11 cellular contexts compared by ENCODE assay signal in genomic region chr11:119319136-119319701, GRCh38. TPM values are rescaled to one million over a fixed set of nuclear protein-coding genes. Genes with fewer than 3 reads are reported as not detected.
A peak's percentile ranks its signal among the peaks of the same experiment; 100 is the strongest.
DNase-seq lines count a peak whose midpoint lies in the region; ATAC-seq, FAIRE-seq and TF ChIP-seq lines count a peak whose summit lies in the region.
"Had no signal": no experiment of that assay in that cellular context is flagged by ENCODE, and none has a peak within 500 bp of the region (broad histone marks: within the 10 kb centered on the region; RNA-seq: fewer than 3 reads in every experiment).

No MANE protein-coding gene starts in this region.

- no peaks in the 10 kb centered on the region for H3K9me3 Mint-ChIP-seq in activated CD4-positive, alpha-beta T cell treated with anti-CD3 and anti-CD28 coated beads, Interleukin-2, amount 10 ng/mL, durations not matched to agents 24 days and 14 days
- H3K9me3 Mint-ChIP-seq in activated T-helper 1 cell treated with anti-CD3 and anti-CD28 coated beads, Interleukin-12 subunit alpha, Interleukin-12 subunit beta, Interleukin-2, Interleukin-4 antibody, amounts not matched to agents 30 ng/mL and 10 ng/mL and 1 ng/mL, durations not matched to agents 14 hours and 24 hours and 36 hours, result no peaks in the 10 kb centered on the region

- 12% methylated on average over 5 of the region's 8 CpGs for WGBS in HepG2 (ENCODE audit: low lambda C conversion rate)

- H3K4me3 ChIP-seq in HepG2 (replicated peaks in 1 of 3; ENCODE audit: insufficient read depth in 1 of 3, low read depth in 2 of 3, low read length in 3 of 3) (peak overlapping the region; percentile 53 to 77 (median 76)), subcutaneous abdominal adipose tissue (ENCODE audit: low read depth in 1 of 5, low read length in 5 of 5) (peak overlapping the region in 3 of 5 donors; percentile 22 to 27 (median 23))

- peak; percentile 59 for DNase-seq in activated CD4-positive, alpha-beta T cell treated with anti-CD3 and anti-CD28 coated beads, Interleukin-2, amount 10 ng/mL, durations not matched to agents 24 days and 14 days
- DNase-seq in activated CD4-positive, alpha-beta T cell treated with anti-CD3 and anti-CD28 coated beads for 4 hours, result no peak
- no peak for DNase-seq in activated T-helper 1 cell treated with anti-CD3 and anti-CD28 coated beads, Interleukin-12 subunit alpha, Interleukin-12 subunit beta, Interleukin-2, Interleukin-4 antibody, amounts not matched to agents 30 ng/mL and 10 ng/mL and 1 ng/mL, durations not matched to agents 14 hours and 24 hours and 36 hours (ENCODE audit: low spot score)
- no peak for DNase-seq in HepG2 (ENCODE audit: low spot score)
- DNase-seq in pons (ENCODE audit: low spot score), result no peak
- DNase-seq in occipital lobe (lab: John Stamatoyannopoulos, UW), result no peak
- DNase-seq: NCI-H1436 treated with DMSO at 0.1 percent for 48 hours had no signal

- H3K4me3 Mint-ChIP-seq in activated CD4-positive, alpha-beta T cell treated with anti-CD3 and anti-CD28 coated beads, Interleukin-2, amount 10 ng/mL, durations not matched to agents 24 days and 14 days, result peak overlapping the region; percentile 70
- H3K4me3 Mint-ChIP-seq in activated T-helper 1 cell treated with anti-CD3 and anti-CD28 coated beads, Interleukin-12 subunit alpha, Interleukin-12 subunit beta, Interleukin-2, Interleukin-4 antibody, amounts not matched to agents 30 ng/mL and 10 ng/mL and 1 ng/mL, durations not matched to agents 14 hours and 24 hours and 36 hours, result peak overlapping the region; percentile 84

- H3K27ac Mint-ChIP-seq in activated CD4-positive, alpha-beta T cell treated with anti-CD3 and anti-CD28 coated beads, Interleukin-2, amount 10 ng/mL, durations not matched to agents 24 days and 14 days, result peak overlapping the region; percentile 87
- H3K27ac Mint-ChIP-seq in activated T-helper 1 cell treated with anti-CD3 and anti-CD28 coated beads, Interleukin-12 subunit alpha, Interleukin-12 subunit beta, Interleukin-2, Interleukin-4 antibody, amounts not matched to agents 30 ng/mL and 10 ng/mL and 1 ng/mL, durations not matched to agents 14 hours and 24 hours and 36 hours, result peak overlapping the region; percentile 79

- H3K9ac ChIP-seq in HepG2 (ENCODE audit: insufficient read depth, low read depth, low read length) (peak overlapping the region; percentile 70), subcutaneous abdominal adipose tissue (ENCODE audit: low read length in 5 of 5) (peak overlapping the region in 4 of 5 donors; percentile 14 to 82 (median 50))

- no peak overlapping the region for H2AFZ ChIP-seq in HepG2 (ENCODE audit: low read length)

- no peak for TF ChIP-seq RAD21 in HepG2 (CRISPR knock-in tag; IDR thresholded peaks at IDR 0.05)

- no peaks in the 10 kb centered on the region for H3K36me3 Mint-ChIP-seq in activated CD4-positive, alpha-beta T cell treated with anti-CD3 and anti-CD28 coated beads, Interleukin-2, amount 10 ng/mL, durations not matched to agents 24 days and 14 days (ENCODE audit: low read depth)
- H3K36me3 Mint-ChIP-seq in activated T-helper 1 cell treated with anti-CD3 and anti-CD28 coated beads, Interleukin-12 subunit alpha, Interleukin-12 subunit beta, Interleukin-2, Interleukin-4 antibody, amounts not matched to agents 30 ng/mL and 10 ng/mL and 1 ng/mL, durations not matched to agents 14 hours and 24 hours and 36 hours (ENCODE audit: low read depth), result no peaks in the 10 kb centered on the region

- H3K4me1 Mint-ChIP-seq in activated CD4-positive, alpha-beta T cell treated with anti-CD3 and anti-CD28 coated beads, Interleukin-2, amount 10 ng/mL, durations not matched to agents 24 days and 14 days, result peaks cover 28% of the 10 kb centered on the region
- peaks cover 29% of the 10 kb centered on the region for H3K4me1 Mint-ChIP-seq in activated T-helper 1 cell treated with anti-CD3 and anti-CD28 coated beads, Interleukin-12 subunit alpha, Interleukin-12 subunit beta, Interleukin-2, Interleukin-4 antibody, amounts not matched to agents 30 ng/mL and 10 ng/mL and 1 ng/mL, durations not matched to agents 14 hours and 24 hours and 36 hours (ENCODE audit: low read depth)

- FAIRE-seq in HepG2 (lab: Jason Lieb, UNC), result no peak
- FAIRE-seq: colon had no signal

- H3K27me3 ChIP-seq in HepG2 (ENCODE audit: control insufficient read depth in 1 of 2, insufficient read depth in 2 of 2, low read length in 2 of 2), result peaks cover 0 to 9% of the 10 kb centered on the region in 2 experiments; a peak in 2 of 5 replicates
- peaks cover 0 to 10% (median 6%) of the 10 kb centered on the region in 5 donors for H3K27me3 ChIP-seq in subcutaneous abdominal adipose tissue (ENCODE audit: control insufficient read depth in 5 of 5, insufficient read depth in 4 of 5, low read length in 5 of 5)

- no peaks in the 10 kb centered on the region for H3K9me3 ChIP-seq in HepG2 (ENCODE audit: low read length)
- H3K9me3 ChIP-seq in subcutaneous abdominal adipose tissue (ENCODE audit: control insufficient read depth in 5 of 5, low read length in 5 of 5), result no peaks in the 10 kb centered on the region

- in situ Hi-C loops in HepG2 (cut with HindIII; ENCODE audit: extremely low pct_ligation_motif_present, low pct_unique_long_range_greater_than_20kb), result no loop called here

- TF ChIP-seq POLR2A in HepG2 (IDR thresholded peaks at IDR 0.05; ENCODE audit: insufficient read depth in 1 of 2, low read depth in 2 of 2, low read length in 2 of 2), result no peak

- CTCF ChIA-PET in HepG2 (lab: Yijun Ruan, JAX; ENCODE audit: low intra/inter-chr PET ratio, low total read pairs), result no interaction called here

- TF ChIP-seq EP300 in HepG2 (IDR thresholded peaks at IDR 0.05; ENCODE audit: low read depth in 2 of 2, low read length in 2 of 2), result no peak
- TF ChIP-seq EP300 in HepG2 (CRISPR knock-in tag; IDR thresholded peaks at IDR 0.05; ENCODE audit: borderline replicate concordance), result no peak

- H3K27me3 Mint-ChIP-seq in activated CD4-positive, alpha-beta T cell treated with anti-CD3 and anti-CD28 coated beads, Interleukin-2, amount 10 ng/mL, durations not matched to agents 24 days and 14 days, result peaks cover 29% of the 10 kb centered on the region
- peaks cover 28% of the 10 kb centered on the region for H3K27me3 Mint-ChIP-seq in activated T-helper 1 cell treated with anti-CD3 and anti-CD28 coated beads, Interleukin-12 subunit alpha, Interleukin-12 subunit beta, Interleukin-2, Interleukin-4 antibody, amounts not matched to agents 30 ng/mL and 10 ng/mL and 1 ng/mL, durations not matched to agents 14 hours and 24 hours and 36 hours (ENCODE audit: insufficient read depth)

- peak overlapping the region; percentile 96 for H3K4me2 ChIP-seq in HepG2 (ENCODE audit: low read depth, low read length)

- H3K27ac ChIP-seq in HepG2 (ENCODE audit: extremely low read length, insufficient read depth, low read length) (no peak overlapping the region), subcutaneous abdominal adipose tissue (ENCODE audit: low read depth, low read length) (peak overlapping the region; percentile 85)
- H3K27ac ChIP-seq: VCaP had no signal

- intact Hi-C loops in activated CD4-positive, alpha-beta T cell treated with anti-CD3 and anti-CD28 coated beads, Interleukin-2, amount 10 ng/mL, durations not matched to agents 24 days and 14 days (cut with micrococcal nuclease), result no loop called here
- intact Hi-C loops in activated T-helper 1 cell treated with anti-CD3 and anti-CD28 coated beads, Interleukin-12 subunit alpha, Interleukin-12 subunit beta, Interleukin-2, Interleukin-4 antibody, amounts not matched to agents 30 ng/mL and 10 ng/mL and 1 ng/mL, durations not matched to agents 14 hours and 24 hours and 36 hours (cut with micrococcal nuclease), result no loop called here
- intact Hi-C loops in HepG2 (cut with micrococcal nuclease; ENCODE audit: unreplicated experiment), result loop anchor here (2.0 kb wide), 1 partner anchor 16 kb away; the partner anchor contains the start of gene RNF26

- peaks cover 81% of the 10 kb centered on the region for H3K4me1 ChIP-seq in HepG2 (ENCODE audit: insufficient read depth, low read length)
- H3K4me1 ChIP-seq in subcutaneous abdominal adipose tissue (ENCODE audit: control insufficient read depth in 5 of 5, insufficient read depth in 5 of 5, low read length in 5 of 5), result peaks cover 12 to 83% (median 73%) of the 10 kb centered on the region in 5 donors

- H3K79me2 ChIP-seq in HepG2 (ENCODE audit: insufficient read depth, low read length), result no peaks in the 10 kb centered on the region

- H3K36me3 ChIP-seq in HepG2 (replicated peaks in 1 of 2; ENCODE audit: control insufficient read depth in 1 of 2, insufficient read depth in 2 of 2, low read length in 2 of 2), result no peaks in the 10 kb centered on the region
- peaks cover 0 to 8% (median 6%) of the 10 kb centered on the region in 5 donors for H3K36me3 ChIP-seq in subcutaneous abdominal adipose tissue (ENCODE audit: control insufficient read depth in 5 of 5, insufficient read depth in 5 of 5, low read length in 5 of 5)

- ATAC-seq in HepG2, result peak; percentile 16
- ATAC-seq in GM19455 (IDR thresholded peaks at IDR 0.05; ENCODE audit: unreplicated experiment), result no peak

- no peak for TF ChIP-seq CTCF in HepG2 (CRISPR knock-in tag; IDR thresholded peaks at IDR 0.05)

- TSS peak; percentile 52 for BruUV-seq in HepG2 (replicated peaks; lab: Mats Ljungman, UMichigan)

- POLR2A ChIA-PET in HepG2 (lab: Yijun Ruan, JAX), result interaction anchor here (0.6 to 3.0 kb wide), 11 partner anchors 13 to 288 kb away, joined by 3 to 14 read pairs (median 3); partner anchors contain the start of genes NLRX1 and RNF26

- no peaks in the 10 kb centered on the region for H4K20me1 ChIP-seq in HepG2 (ENCODE audit: insufficient read depth, low read length)

RNA-seq across cellular contexts. Expression of gene MCAM, which starts 2.3 kb away (rescaled TPM):
- 7.5 and 8.1 TPM in 2 replicates for total RNA-seq in activated CD4-positive, alpha-beta T cell treated with anti-CD3 and anti-CD28 coated beads, Interleukin-2, amount 10 ng/mL, durations not matched to agents 24 days and 14 days
- 6.0 and 6.6 TPM in 2 replicates for total RNA-seq in activated T-helper 1 cell treated with anti-CD3 and anti-CD28 coated beads, Interleukin-12 subunit alpha, Interleukin-12 subunit beta, Interleukin-2, Interleukin-4 antibody, amounts not matched to agents 30 ng/mL and 10 ng/mL and 1 ng/mL, durations not matched to agents 14 hours and 24 hours and 36 hours
- total RNA-seq in HepG2 (2016; rRNA removed; fragmentation: Illumina TruSeq; extraction: Trizol), result 5.9 and 15.2 TPM in 2 replicates
- total RNA-seq in HepG2 (2016; cell fraction: cytosol; rRNA removed; fragmentation: Illumina TruSeq; extraction: Trizol; ENCODE audit: low read depth), result 0.97 and 1.4 TPM in 2 replicates
- 5.2 and 13.8 TPM in 2 replicates for total RNA-seq in HepG2 (2016; cell fraction: insoluble cytoplasmic fraction; rRNA removed; fragmentation: Illumina TruSeq; extraction: Trizol)
- total RNA-seq in HepG2 (2016; cell fraction: membrane; rRNA removed; fragmentation: Illumina TruSeq; extraction: Trizol), result 2.5 and 3.3 TPM in 2 replicates
- 13.7 and 14.4 TPM in 2 replicates for total RNA-seq in HepG2 (2016; cell fraction: nucleus; rRNA removed; fragmentation: Illumina TruSeq; extraction: Trizol)
- polyA plus RNA-seq in HepG2 (2011; rRNA removed), result 12.1 and 18.6 TPM in 2 replicates
- 33.4 and 50.2 TPM in 2 replicates for polyA plus RNA-seq in HepG2 (2011; cell fraction: cytosol; rRNA removed)
- polyA plus RNA-seq in HepG2 (2011; cell fraction: nucleus; rRNA removed), result 24.8 and 27.5 TPM in 2 replicates
- 4.0 and 15.6 TPM in 2 replicates for polyA plus RNA-seq in HepG2 (2012)
- polyA plus RNA-seq in HepG2 (2016; cell fraction: cytosol; fragmentation: Illumina TruSeq; extraction: Trizol; ENCODE audit: low read depth), result 0.68 and 0.83 TPM in 2 replicates
- 3.9 and 5.4 TPM in 2 replicates for polyA plus RNA-seq in HepG2 (2016; cell fraction: insoluble cytoplasmic fraction; fragmentation: Illumina TruSeq; extraction: Trizol; ENCODE audit: low read depth)
- 1.1 and 2.3 TPM in 2 replicates for polyA plus RNA-seq in HepG2 (2016; cell fraction: membrane; fragmentation: Illumina TruSeq; extraction: Trizol; ENCODE audit: low read depth)
- polyA plus RNA-seq in HepG2 (2016; cell fraction: nucleus; fragmentation: Illumina TruSeq; extraction: Trizol; ENCODE audit: insufficient read depth, low read depth), result 18.8 and 20.4 TPM in 2 replicates
- 29.9 and 104 TPM in 2 replicates for polyA minus RNA-seq in HepG2 (2011; rRNA and poly(A)+ RNA removed; ENCODE audit: low replicate concordance)
- 14.3 and 15.4 TPM in 2 replicates for polyA minus RNA-seq in HepG2 (2011; cell fraction: cytosol; rRNA and poly(A)+ RNA removed)
- polyA minus RNA-seq in HepG2 (2011; cell fraction: nucleus; rRNA and poly(A)+ RNA removed), result 13.8 and 15.8 TPM in 2 replicates
- total RNA-seq in occipital lobe, result 10.6 TPM

RNA-seq across cellular contexts. Expression of gene RNF26, which starts 15.1 kb away (rescaled TPM):
- 26.5 and 26.8 TPM in 2 replicates for total RNA-seq in activated CD4-positive, alpha-beta T cell treated with anti-CD3 and anti-CD28 coated beads, Interleukin-2, amount 10 ng/mL, durations not matched to agents 24 days and 14 days
- total RNA-seq in activated T-helper 1 cell treated with anti-CD3 and anti-CD28 coated beads, Interleukin-12 subunit alpha, Interleukin-12 subunit beta, Interleukin-2, Interleukin-4 antibody, amounts not matched to agents 30 ng/mL and 10 ng/mL and 1 ng/mL, durations not matched to agents 14 hours and 24 hours and 36 hours, result 26.1 and 27.9 TPM in 2 replicates
- 11.9 and 20.8 TPM in 2 replicates for total RNA-seq in HepG2 (2016; rRNA removed; fragmentation: Illumina TruSeq; extraction: Trizol)
- 5.1 and 5.5 TPM in 2 replicates for total RNA-seq in HepG2 (2016; cell fraction: cytosol; rRNA removed; fragmentation: Illumina TruSeq; extraction: Trizol; ENCODE audit: low read depth)
- 11.0 and 17.9 TPM in 2 replicates for total RNA-seq in HepG2 (2016; cell fraction: insoluble cytoplasmic fraction; rRNA removed; fragmentation: Illumina TruSeq; extraction: Trizol)
- total RNA-seq in HepG2 (2016; cell fraction: membrane; rRNA removed; fragmentation: Illumina TruSeq; extraction: Trizol), result 25.7 and 27.9 TPM in 2 replicates
- 16.9 and 17.9 TPM in 2 replicates for total RNA-seq in HepG2 (2016; cell fraction: nucleus; rRNA removed; fragmentation: Illumina TruSeq; extraction: Trizol)
- polyA plus RNA-seq in HepG2 (2011; rRNA removed), result 26.3 and 28.8 TPM in 2 replicates
- 33.9 and 41.8 TPM in 2 replicates for polyA plus RNA-seq in HepG2 (2011; cell fraction: cytosol; rRNA removed)
- polyA plus RNA-seq in HepG2 (2011; cell fraction: nucleus; rRNA removed), result 21.0 and 21.5 TPM in 2 replicates
- 29.6 and 32.1 TPM in 2 replicates for polyA plus RNA-seq in HepG2 (2012)
- polyA plus RNA-seq in HepG2 (2016; cell fraction: cytosol; fragmentation: Illumina TruSeq; extraction: Trizol; ENCODE audit: low read depth), result 16.4 and 19.4 TPM in 2 replicates
- polyA plus RNA-seq in HepG2 (2016; cell fraction: insoluble cytoplasmic fraction; fragmentation: Illumina TruSeq; extraction: Trizol; ENCODE audit: low read depth), result 51.2 and 62.2 TPM in 2 replicates
- 61.9 and 66.3 TPM in 2 replicates for polyA plus RNA-seq in HepG2 (2016; cell fraction: membrane; fragmentation: Illumina TruSeq; extraction: Trizol; ENCODE audit: low read depth)
- 50.4 and 51.8 TPM in 2 replicates for polyA plus RNA-seq in HepG2 (2016; cell fraction: nucleus; fragmentation: Illumina TruSeq; extraction: Trizol; ENCODE audit: insufficient read depth, low read depth)
- 92.7 and 163 TPM in 2 replicates for polyA minus RNA-seq in HepG2 (2011; rRNA and poly(A)+ RNA removed; ENCODE audit: low replicate concordance)
- 34.6 and 35.6 TPM in 2 replicates for polyA minus RNA-seq in HepG2 (2011; cell fraction: cytosol; rRNA and poly(A)+ RNA removed)
- 16.9 and 21.8 TPM in 2 replicates for polyA minus RNA-seq in HepG2 (2011; cell fraction: nucleus; rRNA and poly(A)+ RNA removed)
- total RNA-seq in occipital lobe, result 1.6 TPM

RNA-seq across cellular contexts. Expression of gene C1QTNF5, which starts 21.5 kb away (rescaled TPM):
- total RNA-seq in activated CD4-positive, alpha-beta T cell treated with anti-CD3 and anti-CD28 coated beads, Interleukin-2, amount 10 ng/mL, durations not matched to agents 24 days and 14 days, result not detected in 2 replicates
- total RNA-seq in activated T-helper 1 cell treated with anti-CD3 and anti-CD28 coated beads, Interleukin-12 subunit alpha, Interleukin-12 subunit beta, Interleukin-2, Interleukin-4 antibody, amounts not matched to agents 30 ng/mL and 10 ng/mL and 1 ng/mL, durations not matched to agents 14 hours and 24 hours and 36 hours, result not detected in 2 replicates
- total RNA-seq in HepG2 (2016; rRNA removed; fragmentation: Illumina TruSeq; extraction: Trizol) (0.77 and 1.2 TPM in 2 replicates), occipital lobe (4.2 TPM)
- 0.26 and 0.40 TPM in 2 replicates for total RNA-seq in HepG2 (2016; cell fraction: cytosol; rRNA removed; fragmentation: Illumina TruSeq; extraction: Trizol; ENCODE audit: low read depth)
- total RNA-seq in HepG2 (2016; cell fraction: insoluble cytoplasmic fraction; rRNA removed; fragmentation: Illumina TruSeq; extraction: Trizol), result 0.76 and 0.78 TPM in 2 replicates
- 0.28 and 0.45 TPM in 2 replicates for total RNA-seq in HepG2 (2016; cell fraction: membrane; rRNA removed; fragmentation: Illumina TruSeq; extraction: Trizol)
- 0.47 and 0.91 TPM in 2 replicates for total RNA-seq in HepG2 (2016; cell fraction: nucleus; rRNA removed; fragmentation: Illumina TruSeq; extraction: Trizol)
- polyA plus RNA-seq in HepG2 (2011; rRNA removed), result 0.86 TPM in 2 replicates
- polyA plus RNA-seq in HepG2 (2011; cell fraction: cytosol; rRNA removed), result 0.91 and 1.1 TPM in 2 replicates
- polyA plus RNA-seq in HepG2 (2011; cell fraction: nucleus; rRNA removed), result 0.96 and 1.1 TPM in 2 replicates
- 0.19 and 0.53 TPM in 2 replicates for polyA plus RNA-seq in HepG2 (2012)
- 0.25 and 0.45 TPM in 2 replicates for polyA plus RNA-seq in HepG2 (2016; cell fraction: cytosol; fragmentation: Illumina TruSeq; extraction: Trizol; ENCODE audit: low read depth)
- 0.39 and 0.53 TPM in 2 replicates for polyA plus RNA-seq in HepG2 (2016; cell fraction: insoluble cytoplasmic fraction; fragmentation: Illumina TruSeq; extraction: Trizol; ENCODE audit: low read depth)
- 0.16 and 0.49 TPM in 2 replicates for polyA plus RNA-seq in HepG2 (2016; cell fraction: membrane; fragmentation: Illumina TruSeq; extraction: Trizol; ENCODE audit: low read depth)
- polyA plus RNA-seq in HepG2 (2016; cell fraction: nucleus; fragmentation: Illumina TruSeq; extraction: Trizol; ENCODE audit: insufficient read depth, low read depth), result 1.1 and 1.6 TPM in 2 replicates
- polyA minus RNA-seq in HepG2 (2011; rRNA and poly(A)+ RNA removed; ENCODE audit: low replicate concordance), result 0.94 TPM in 1 of 2 replicates, not detected in the other
- not detected in 2 replicates for polyA minus RNA-seq in HepG2 (2011; cell fraction: cytosol; rRNA and poly(A)+ RNA removed)
- polyA minus RNA-seq in HepG2 (2011; cell fraction: nucleus; rRNA and poly(A)+ RNA removed), result not detected in 2 replicates

RNA-seq across cellular contexts. Expression of gene MFRP, which starts 27.3 kb away (rescaled TPM):
- not detected in 2 replicates for total RNA-seq in activated CD4-positive, alpha-beta T cell treated with anti-CD3 and anti-CD28 coated beads, Interleukin-2, amount 10 ng/mL, durations not matched to agents 24 days and 14 days
- not detected in 2 replicates for total RNA-seq in activated T-helper 1 cell treated with anti-CD3 and anti-CD28 coated beads, Interleukin-12 subunit alpha, Interleukin-12 subunit beta, Interleukin-2, Interleukin-4 antibody, amounts not matched to agents 30 ng/mL and 10 ng/mL and 1 ng/mL, durations not matched to agents 14 hours and 24 hours and 36 hours
- total RNA-seq in HepG2 (2016; rRNA removed; fragmentation: Illumina TruSeq; extraction: Trizol), result not detected in 2 replicates
- not detected in 2 replicates for total RNA-seq in HepG2 (2016; cell fraction: cytosol; rRNA removed; fragmentation: Illumina TruSeq; extraction: Trizol; ENCODE audit: low read depth)
- not detected in 2 replicates for total RNA-seq in HepG2 (2016; cell fraction: insoluble cytoplasmic fraction; rRNA removed; fragmentation: Illumina TruSeq; extraction: Trizol)
- total RNA-seq in HepG2 (2016; cell fraction: membrane; rRNA removed; fragmentation: Illumina TruSeq; extraction: Trizol), result not detected in 2 replicates
- not detected in 2 replicates for total RNA-seq in HepG2 (2016; cell fraction: nucleus; rRNA removed; fragmentation: Illumina TruSeq; extraction: Trizol)
- polyA plus RNA-seq in HepG2 (2011; rRNA removed), result not detected in 2 replicates
- not detected in 2 replicates for polyA plus RNA-seq in HepG2 (2011; cell fraction: cytosol; rRNA removed)
- not detected in 2 replicates for polyA plus RNA-seq in HepG2 (2011; cell fraction: nucleus; rRNA removed)
- polyA plus RNA-seq in HepG2 (2012), result not detected in 2 replicates
- polyA plus RNA-seq in HepG2 (2016; cell fraction: cytosol; fragmentation: Illumina TruSeq; extraction: Trizol; ENCODE audit: low read depth), result not detected in 2 replicates
- not detected in 2 replicates for polyA plus RNA-seq in HepG2 (2016; cell fraction: insoluble cytoplasmic fraction; fragmentation: Illumina TruSeq; extraction: Trizol; ENCODE audit: low read depth)
- not detected in 2 replicates for polyA plus RNA-seq in HepG2 (2016; cell fraction: membrane; fragmentation: Illumina TruSeq; extraction: Trizol; ENCODE audit: low read depth)
- polyA plus RNA-seq in HepG2 (2016; cell fraction: nucleus; fragmentation: Illumina TruSeq; extraction: Trizol; ENCODE audit: insufficient read depth, low read depth), result not detected in 2 replicates
- not detected in 2 replicates for polyA minus RNA-seq in HepG2 (2011; rRNA and poly(A)+ RNA removed; ENCODE audit: low replicate concordance)
- not detected in 2 replicates for polyA minus RNA-seq in HepG2 (2011; cell fraction: cytosol; rRNA and poly(A)+ RNA removed)
- polyA minus RNA-seq in HepG2 (2011; cell fraction: nucleus; rRNA and poly(A)+ RNA removed), result not detected in 2 replicates
- total RNA-seq in occipital lobe, result not detected
